ENCODE assay signal across 20 cellular contexts in genomic region chr20:46368902-46369268, GRCh38. TPM values are rescaled to one million over a fixed set of nuclear protein-coding genes. Genes with fewer than 3 reads are reported as not detected.
DNase-seq lines count a peak whose midpoint lies in the region; ATAC-seq, FAIRE-seq and TF ChIP-seq lines count a peak whose summit lies in the region.
"Had no signal": no experiment of that assay in that cellular context is flagged by ENCODE, and none has a peak within 500 bp of the region (broad histone marks: within the 10 kb centered on the region; RNA-seq: fewer than 3 reads in every experiment).

No MANE protein-coding gene starts in this region.

- H3K27ac ChIP-seq in CD4-positive, CD25-positive, alpha-beta regulatory T cell (ENCODE audit: insufficient read depth, low read length, poor library complexity, severe bottlenecking): no peak overlapping the region
- H3K27ac ChIP-seq in K562 (ENCODE audit: extremely low read depth, low read depth, low read length): peak overlapping the region; percentile 31; the same call in 1 of the 3 replicates
- H3K27ac ChIP-seq: esophagus squamous epithelium, prostate gland had no signal

- TF ChIP-seq RAD21 in K562 (CRISPR knock-in tag; conservative IDR thresholded peaks at IDR 0.05 in 1 of 2, IDR thresholded peaks at IDR 0.05 in 1 of 2): no peak

- TF ChIP-seq EP300 in K562 (IDR thresholded peaks at IDR 0.05; ENCODE audit: low read length): no peak

- no peak overlapping the region for H3K4me3 Mint-ChIP-seq in CD4-positive, CD25-positive, alpha-beta regulatory T cell

- H3K27me3 ChIP-seq in CD4-positive, CD25-positive, alpha-beta regulatory T cell (ENCODE audit: control insufficient read depth, insufficient read depth, low read length): no peaks in the 10 kb centered on the region
- H3K27me3 ChIP-seq in K562 (ENCODE audit: control insufficient read depth in 2 of 2, insufficient read depth in 2 of 2, low read length in 2 of 2): no peaks in the 10 kb centered on the region
- H3K27me3 ChIP-seq: esophagus squamous epithelium, heart right ventricle had no signal

- H2AFZ ChIP-seq in K562 (ENCODE audit: low read depth, low read length): no peak overlapping the region

- no peak for FAIRE-seq in RCC 7860 (lab: Jason Lieb, UNC)
- FAIRE-seq in K562 (lab: Jason Lieb, UNC): no peak
- no peak for FAIRE-seq in GM19239 (lab: Jason Lieb, UNC)
- FAIRE-seq: keratinocyte had no signal

- no peak overlapping the region for H3K9ac ChIP-seq in K562 (ENCODE audit: insufficient read depth in 1 of 2, low read depth in 2 of 2, low read length in 2 of 2)

- H4K20me1 ChIP-seq in K562 (replicated peaks; ENCODE audit: control insufficient read depth, insufficient read depth, low read length): no peaks in the 10 kb centered on the region; the same call in 1 of the 2 replicates

- no TSS peak for BruUV-seq in K562 (replicated peaks; lab: Mats Ljungman, UMichigan)

- no peaks in the 10 kb centered on the region for H3K9me1 ChIP-seq in K562 (ENCODE audit: control insufficient read depth, insufficient read depth, low read length)

- in situ Hi-C loops in K562 (cut with MboI): loop anchor here (5.0 kb wide), 1 partner anchor 33 kb away; no protein-coding TSS in a partner anchor

- POLR2A ChIA-PET in K562 (lab: Yijun Ruan, JAX): interaction anchor here (0.7 to 1.9 kb wide), 4 partner anchors 10 to 22 kb away, joined by 3 to 7 read pairs (median 5); no protein-coding TSS in a partner anchor

- ATAC-seq in CD4-positive, CD25-positive, alpha-beta regulatory T cell (ENCODE audit: low read depth in 2 of 2): no peak
- ATAC-seq in K562 (no peak), HG03039 (IDR thresholded peaks at IDR 0.05; ENCODE audit: unreplicated experiment) (no peak)
- ATAC-seq: heart right ventricle had no signal

- H3K79me2 ChIP-seq in K562 (ENCODE audit: control insufficient read depth, insufficient read depth, low read length): peaks cover 3% of the 10 kb centered on the region

- intact Hi-C loops in K562 (cut with micrococcal nuclease): no loop called here

- H3K4me1 ChIP-seq in CD4-positive, CD25-positive, alpha-beta regulatory T cell (ENCODE audit: control insufficient read depth, insufficient read depth, low read length, poor library complexity, severe bottlenecking): peaks cover 22% of the 10 kb centered on the region
- peaks cover 12 to 23% of the 10 kb centered on the region in 2 experiments for H3K4me1 ChIP-seq in K562 (replicated peaks in 1 of 2; ENCODE audit: control insufficient read depth in 2 of 2, insufficient read depth in 2 of 2, low read length in 2 of 2)
- H3K4me1 ChIP-seq: prostate gland had no signal

- no peaks in the 10 kb centered on the region for H3K9me3 ChIP-seq in CD4-positive, CD25-positive, alpha-beta regulatory T cell (ENCODE audit: control insufficient read depth in 2 of 2, low read length in 2 of 2)
- no peaks in the 10 kb centered on the region for H3K9me3 ChIP-seq in K562 (replicated peaks; ENCODE audit: control insufficient read depth, insufficient read depth, low read depth, low read length)
- H3K9me3 ChIP-seq: esophagus squamous epithelium, heart right ventricle, prostate gland had no signal

- no peak for TF ChIP-seq CTCF in K562 (IDR thresholded peaks at IDR 0.05 in 2 of 3, conservative IDR thresholded peaks at IDR 0.05 in 1 of 3; ENCODE audit: insufficient read depth in 2 of 3, low read depth in 1 of 3, low read length in 3 of 3)

- no peak for TF ChIP-seq POLR2A in K562 (conservative IDR thresholded peaks at IDR 0.05)

- no peaks in the 10 kb centered on the region for H3K27me3 Mint-ChIP-seq in CD4-positive, CD25-positive, alpha-beta regulatory T cell

- peak overlapping the region; percentile 39; the same call in 1 of the 2 replicates for H3K4me2 ChIP-seq in K562 (ENCODE audit: insufficient read depth, low read length)
- H3K4me2 ChIP-seq: smooth muscle cell had no signal

- DNase-seq in A172 (ENCODE audit: low spot score): peak; percentile 38
- no peak for DNase-seq in CD4-positive, CD25-positive, alpha-beta regulatory T cell
- DNase-seq in RCC 7860 (ENCODE audit: low spot score): peak; percentile 63
- peak in 2 of 4 experiments; percentile 19 to 30 for DNase-seq in K562 (ENCODE audit: extremely low read depth in 1 of 4, low spot score in 3 of 4)
- no peak for DNase-seq in middle frontal gyrus (ENCODE audit: extremely low spot score, low spot score)
- no peak for DNase-seq in GM19239 (ENCODE audit: insufficient read length, low spot score)
- DNase-seq in HK-2 (ENCODE audit: unreplicated experiment): no peak
- DNase-seq: activated CD4-positive, CD25-positive, alpha-beta regulatory T cell treated with anti-CD3 and anti-CD28 coated beads, Interleukin-2, amount 50 U/mL, for 72 hours; amygdala; caudate nucleus; esophagus squamous epithelium; heart right ventricle; NCI-H1930; NCI-H446 treated with DMSO at 0.1 percent for 48 hours; SHP77 treated with DMSO at 0.1 percent for 48 hours had no signal

- peaks cover 55% of the 10 kb centered on the region for H3K36me3 Mint-ChIP-seq in CD4-positive, CD25-positive, alpha-beta regulatory T cell

- peak overlapping the region in 2 of 3 donors; percentile 14 to 65 for H3K27ac Mint-ChIP-seq in CD4-positive, CD25-positive, alpha-beta regulatory T cell
- H3K27ac Mint-ChIP-seq: nephron had no signal

- H3K36me3 ChIP-seq in CD4-positive, CD25-positive, alpha-beta regulatory T cell (ENCODE audit: control insufficient read depth, insufficient read depth, low read length): peaks cover 75% of the 10 kb centered on the region
- H3K36me3 ChIP-seq in K562 (ENCODE audit: control insufficient read depth, insufficient read depth, low read length): peaks cover 71% of the 10 kb centered on the region

- no peak overlapping the region for H3K4me3 ChIP-seq in CD4-positive, CD25-positive, alpha-beta regulatory T cell (ENCODE audit: low read depth, low read length)
- no peak overlapping the region for H3K4me3 ChIP-seq in K562
- H3K4me3 ChIP-seq: esophagus squamous epithelium, heart right ventricle, prostate gland, smooth muscle cell had no signal

- no peaks in the 10 kb centered on the region for H3K9me3 Mint-ChIP-seq in CD4-positive, CD25-positive, alpha-beta regulatory T cell
- H3K9me3 Mint-ChIP-seq: nephron had no signal

- CTCF ChIA-PET in K562 (lab: Yijun Ruan, JAX; ENCODE audit: low intra/inter-chr PET ratio): no interaction called here

- peaks cover 4 to 36% (median 25%) of the 10 kb centered on the region in 4 donors for H3K4me1 Mint-ChIP-seq in CD4-positive, CD25-positive, alpha-beta regulatory T cell

- WGBS in K562 (ENCODE audit: insufficient coverage, low coverage, missing lambda C conversion rate): 26% methylated on average over 5 of the region's 5 CpGs

TF ChIP-seq in K562, 482 proteins besides CTCF, POLR2A, EP300 and RAD21:
- TF ChIP-seq NFE2 (IDR thresholded peaks at IDR 0.05; ENCODE audit: low read depth) (0 out of 2 replicates have a peak, but pooled peaks have one; percentile 15), FOSL1 (tag; conservative IDR thresholded peaks at IDR 0.05) (0 out of 2 replicates have a peak, but pooled peaks have one; percentile 12), ZNF316 (IDR thresholded peaks at IDR 0.05) (peak; percentile 90), BACH1 (tag; IDR thresholded peaks at IDR 0.05) (no peak), SP1 (CRISPR knock-in tag; IDR thresholded peaks at IDR 0.05) (no peak), ATF2 (CRISPR knock-in tag; IDR thresholded peaks at IDR 0.05) (no peak), C11orf30 (IDR thresholded peaks at IDR 0.05; ENCODE audit: low read depth) (peak; percentile 89), MAFK (IDR thresholded peaks at IDR 0.05; ENCODE audit: low read length) (peak; percentile 62), MAFF (IDR thresholded peaks at IDR 0.05; ENCODE audit: low read length) (peak; percentile 55; the same call in 1 of the 2 replicates), ASH1L (IDR thresholded peaks at IDR 0.05; ENCODE audit: borderline replicate concordance, low read depth, partially characterized antibody) (no peak), MAFG (tag; conservative IDR thresholded peaks at IDR 0.05) (peak; percentile 77)

RNA-seq across cellular contexts. Expression of gene ELMO2, which starts 37.5 kb away (rescaled TPM):
- 33.4 and 44.9 TPM in 2 replicates for total RNA-seq in A172 (2014; rRNA removed; shearing (Covaris generic))
- 84.9 TPM for total RNA-seq in CD4-positive, CD25-positive, alpha-beta regulatory T cell
- polyA plus RNA-seq in CD4-positive, CD25-positive, alpha-beta regulatory T cell: 10 to 100 TPM; 37.7 to 56.1 (median 43.5) TPM
- 25.8 and 29.0 TPM in 2 replicates for total RNA-seq in K562 (2011; cell fraction: chromatin; rRNA removed; ENCODE audit: low replicate concordance)
- total RNA-seq in K562 (2011; cell fraction: nucleolus; rRNA removed): 10.8 and 12.8 TPM in 2 replicates
- total RNA-seq in K562 (2011; cell fraction: nucleoplasm; rRNA removed): 19.3 and 27.9 TPM in 2 replicates
- total RNA-seq in K562 (2014; rRNA removed) (7.5 and 10.5 TPM in 2 replicates), K562 (2014; rRNA removed; fragmentation: Illumina TruSeq; extraction: Trizol) (10.2 and 10.6 TPM in 2 replicates), K562 (2015; rRNA removed; fragmentation: Illumina TruSeq; extraction: Trizol) (14.3 and 16.8 TPM in 2 replicates), K562 (2021) (16.5 and 19.6 TPM in 2 replicates)
- polyA plus RNA-seq in K562 (2011; rRNA removed) (16.4 and 17.6 TPM in 2 replicates), K562 (2014; fragmentation: Illumina TruSeq; extraction: Trizol) (16.4 and 21.5 TPM in 2 replicates), K562 (2014; fragmentation: Nextera tagmentation; extraction: Ambion mirVana) (10 to 100 TPM in 1 of 2 experiments, 1 to 10 TPM in 1; 8.8 to 15.9 TPM), K562 (2014; rRNA removed) (12.2 and 14.8 TPM in 2 replicates)
- polyA plus RNA-seq in K562 (2011; cell fraction: cytosol; rRNA removed): 22.4 and 24.3 TPM in 2 replicates
- 32.1 and 38.6 TPM in 2 replicates for polyA plus RNA-seq in K562 (2011; cell fraction: nucleus; rRNA removed)
- 13.4 and 16.5 TPM in 2 replicates for polyA plus RNA-seq in K562 (2012)
- 20.3 and 24.0 TPM in 2 replicates for polyA minus RNA-seq in K562 (2011; rRNA and poly(A)+ RNA removed)
- 12.3 and 15.4 TPM in 2 replicates for polyA minus RNA-seq in K562 (2011; cell fraction: cytosol; rRNA and poly(A)+ RNA removed)
- 9.2 and 15.8 TPM in 2 replicates for polyA minus RNA-seq in K562 (2011; cell fraction: nucleus; rRNA and poly(A)+ RNA removed)

Comparison
In these comparisons a context has a peak if more than half of its experiments do, and no peak if none do; other contexts are left out.
1. DNase-seq: peak in A172 (single experiment) and RCC 7860 (single experiment); none in CD4-positive, CD25-positive, alpha-beta regulatory T cell (0 of 3), middle frontal gyrus (single experiment), GM19239 (single experiment) and HK-2 (single experiment).